Comparison of ENCODE assay signal across 1 cellular context in the genomic region with DNA sequence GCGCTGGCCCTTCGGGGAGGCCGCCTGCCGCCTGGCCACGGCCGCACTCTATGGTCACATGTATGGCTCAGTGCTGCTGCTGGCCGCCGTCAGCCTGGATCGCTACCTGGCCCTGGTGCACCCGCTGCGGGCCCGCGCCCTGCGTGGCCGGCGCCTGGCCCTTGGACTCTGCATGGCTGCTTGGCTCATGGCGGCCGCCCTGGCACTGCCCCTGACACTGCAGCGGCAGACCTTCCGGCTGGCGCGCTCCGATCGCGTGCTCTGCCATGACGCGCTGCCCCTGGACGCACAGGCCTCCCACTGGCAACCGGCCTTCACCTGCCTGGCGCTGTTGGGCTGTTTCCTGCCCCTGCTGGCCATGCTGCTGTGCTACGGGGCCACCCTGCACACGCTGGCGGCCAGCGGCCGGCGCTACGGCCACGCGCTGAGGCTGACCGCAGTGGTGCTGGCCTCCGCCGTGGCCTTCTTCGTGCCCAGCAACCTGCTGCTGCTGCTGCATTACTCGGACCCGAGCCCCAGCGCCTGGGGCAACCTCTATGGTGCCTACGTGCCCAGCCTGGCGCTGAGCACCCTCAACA.
TF ChIP-seq lines count a peak whose summit lies in the region.

No MANE protein-coding gene starts in this region.

TF ChIP-seq in WTC11, 78 proteins besides CTCF, POLR2A, EP300 and RAD21 (continued from another document):
- TF ChIP-seq, protein P1, sequence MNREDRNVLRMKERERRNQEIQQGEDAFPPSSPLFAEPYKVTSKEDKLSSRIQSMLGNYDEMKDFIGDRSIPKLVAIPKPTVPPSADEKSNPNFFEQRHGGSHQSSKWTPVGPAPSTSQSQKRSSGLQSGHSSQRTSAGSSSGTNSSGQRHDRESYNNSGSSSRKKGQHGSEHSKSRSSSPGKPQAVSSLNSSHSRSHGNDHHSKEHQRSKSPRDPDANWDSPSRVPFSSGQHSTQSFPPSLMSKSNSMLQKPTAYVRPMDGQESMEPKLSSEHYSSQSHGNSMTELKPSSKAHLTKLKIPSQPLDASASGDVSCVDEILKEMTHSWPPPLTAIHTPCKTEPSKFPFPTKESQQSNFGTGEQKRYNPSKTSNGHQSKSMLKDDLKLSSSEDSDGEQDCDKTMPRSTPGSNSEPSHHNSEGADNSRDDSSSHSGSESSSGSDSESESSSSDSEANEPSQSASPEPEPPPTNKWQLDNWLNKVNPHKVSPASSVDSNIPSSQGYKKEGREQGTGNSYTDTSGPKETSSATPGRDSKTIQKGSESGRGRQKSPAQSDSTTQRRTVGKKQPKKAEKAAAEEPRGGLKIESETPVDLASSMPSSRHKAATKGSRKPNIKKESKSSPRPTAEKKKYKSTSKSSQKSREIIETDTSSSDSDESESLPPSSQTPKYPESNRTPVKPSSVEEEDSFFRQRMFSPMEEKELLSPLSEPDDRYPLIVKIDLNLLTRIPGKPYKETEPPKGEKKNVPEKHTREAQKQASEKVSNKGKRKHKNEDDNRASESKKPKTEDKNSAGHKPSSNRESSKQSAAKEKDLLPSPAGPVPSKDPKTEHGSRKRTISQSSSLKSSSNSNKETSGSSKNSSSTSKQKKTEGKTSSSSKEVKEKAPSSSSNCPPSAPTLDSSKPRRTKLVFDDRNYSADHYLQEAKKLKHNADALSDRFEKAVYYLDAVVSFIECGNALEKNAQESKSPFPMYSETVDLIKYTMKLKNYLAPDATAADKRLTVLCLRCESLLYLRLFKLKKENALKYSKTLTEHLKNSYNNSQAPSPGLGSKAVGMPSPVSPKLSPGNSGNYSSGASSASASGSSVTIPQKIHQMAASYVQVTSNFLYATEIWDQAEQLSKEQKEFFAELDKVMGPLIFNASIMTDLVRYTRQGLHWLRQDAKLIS (CRISPR knock-in tag; IDR thresholded peaks at IDR 0.05; ENCODE audit: borderline replicate concordance), result no peak
- TF ChIP-seq NFYB (CRISPR knock-in tag; conservative IDR thresholded peaks at IDR 0.05; ENCODE audit: low read depth), result no peak
- TF ChIP-seq FOXK1 (CRISPR knock-in tag; IDR thresholded peaks at IDR 0.05), result no peak
- no peak for TF ChIP-seq FOXJ3 (CRISPR knock-in tag; IDR thresholded peaks at IDR 0.05; ENCODE audit: borderline replicate concordance)
- no peak for TF ChIP-seq ETV6 (CRISPR knock-in tag; IDR thresholded peaks at IDR 0.05)
- no peak for TF ChIP-seq ZNF317 (CRISPR knock-in tag; IDR thresholded peaks at IDR 0.05; ENCODE audit: borderline replicate concordance, low read depth)
- TF ChIP-seq ZNF423 (CRISPR knock-in tag; IDR thresholded peaks at IDR 0.05), result no peak
- TF ChIP-seq, protein P2, sequence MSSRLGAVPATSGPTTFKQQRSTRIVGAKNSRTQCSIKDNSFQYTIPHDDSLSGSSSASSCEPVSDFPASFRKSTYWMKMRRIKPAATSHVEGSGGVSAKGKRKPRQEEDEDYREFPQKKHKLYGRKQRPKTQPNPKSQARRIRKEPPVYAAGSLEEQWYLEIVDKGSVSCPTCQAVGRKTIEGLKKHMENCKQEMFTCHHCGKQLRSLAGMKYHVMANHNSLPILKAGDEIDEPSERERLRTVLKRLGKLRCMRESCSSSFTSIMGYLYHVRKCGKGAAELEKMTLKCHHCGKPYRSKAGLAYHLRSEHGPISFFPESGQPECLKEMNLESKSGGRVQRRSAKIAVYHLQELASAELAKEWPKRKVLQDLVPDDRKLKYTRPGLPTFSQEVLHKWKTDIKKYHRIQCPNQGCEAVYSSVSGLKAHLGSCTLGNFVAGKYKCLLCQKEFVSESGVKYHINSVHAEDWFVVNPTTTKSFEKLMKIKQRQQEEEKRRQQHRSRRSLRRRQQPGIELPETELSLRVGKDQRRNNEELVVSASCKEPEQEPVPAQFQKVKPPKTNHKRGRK (CRISPR knock-in tag; IDR thresholded peaks at IDR 0.05; ENCODE audit: borderline replicate concordance), result no peak
- TF ChIP-seq RELA (CRISPR knock-in tag; IDR thresholded peaks at IDR 0.05; ENCODE audit: borderline replicate concordance), result no peak
- TF ChIP-seq, protein P3, sequence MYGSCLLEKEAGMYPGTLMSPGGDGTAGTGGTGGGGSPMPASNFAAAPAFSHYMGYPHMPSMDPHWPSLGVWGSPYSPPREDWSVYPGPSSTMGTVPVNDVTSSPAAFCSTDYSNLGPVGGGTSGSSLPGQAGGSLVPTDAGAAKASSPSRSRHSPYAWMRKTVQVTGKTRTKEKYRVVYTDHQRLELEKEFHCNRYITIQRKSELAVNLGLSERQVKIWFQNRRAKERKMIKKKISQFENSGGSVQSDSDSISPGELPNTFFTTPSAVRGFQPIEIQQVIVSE (CRISPR knock-in tag; IDR thresholded peaks at IDR 0.05; ENCODE audit: borderline replicate concordance), result no peak
- no peak for TF ChIP-seq GABPB1 (CRISPR knock-in tag; IDR thresholded peaks at IDR 0.05)
- TF ChIP-seq ELF4 (CRISPR knock-in tag; IDR thresholded peaks at IDR 0.05; ENCODE audit: low read depth), result no peak
- TF ChIP-seq SOX15 (CRISPR knock-in tag; IDR thresholded peaks at IDR 0.05), result no peak
- no peak for TF ChIP-seq ZNF219 (CRISPR knock-in tag; IDR thresholded peaks at IDR 0.05; ENCODE audit: borderline replicate concordance)
- no peak for TF ChIP-seq ZBTB21 (CRISPR knock-in tag; IDR thresholded peaks at IDR 0.05; ENCODE audit: borderline replicate concordance)
